8 cellular contexts compared by ENCODE assay signal in the genomic region with DNA sequence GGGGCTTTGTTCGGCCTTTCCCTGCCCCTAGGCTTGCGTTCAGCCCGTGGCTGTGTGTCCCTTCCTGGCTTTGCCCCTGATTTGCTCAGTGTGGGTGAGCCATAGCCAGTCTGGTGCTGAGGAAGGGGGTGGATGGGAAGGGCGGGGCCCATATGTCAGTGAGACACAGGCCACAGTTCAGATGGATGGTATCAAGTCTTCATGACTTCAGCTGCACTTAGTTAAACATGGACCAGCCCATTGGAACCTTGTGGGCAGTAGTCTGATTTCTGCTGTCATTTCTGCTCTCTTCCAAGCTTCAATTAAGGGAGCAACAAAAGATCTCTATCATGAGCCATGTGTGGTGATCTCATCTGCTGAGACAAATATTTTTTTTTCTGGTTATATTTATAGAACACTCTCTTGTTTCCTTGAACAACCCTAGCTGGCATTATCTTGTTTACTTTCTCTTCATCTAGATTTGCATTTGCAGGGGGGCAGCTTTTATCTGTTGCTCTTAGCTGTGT. TPM values are rescaled to one million over a fixed set of nuclear protein-coding genes. Genes with fewer than 3 reads are reported as not detected.
DNase-seq lines count a peak whose midpoint lies in the region; ATAC-seq, FAIRE-seq and TF ChIP-seq lines count a peak whose summit lies in the region.

No MANE protein-coding gene starts in this region.

- no peak overlapping the region for H2AFZ ChIP-seq in SU-DHL-6 (ENCODE audit: low read depth, low read length, severe bottlenecking)

- 0 out of 2 replicates have a peak, but pooled peaks cover 3% of the 10 kb centered on the region for H3F3A ChIP-seq in SU-DHL-6 (ENCODE audit: insufficient read depth)

- H3K27ac ChIP-seq in SU-DHL-6 (ENCODE audit: low read depth, low read length) (peak overlapping the region; percentile 72), small intestine (ENCODE audit: low read depth in 1 of 2, low read length in 1 of 2) (peak overlapping the region; percentile 58 to 79)

- H3K4me2 ChIP-seq in SU-DHL-6 (ENCODE audit: low read depth, low read length, poor library complexity, severe bottlenecking) = peak overlapping the region; percentile 53

- H3K9me2 ChIP-seq in SU-DHL-6 (replicated peaks; ENCODE audit: insufficient read depth, low read length) = no peaks in the 10 kb centered on the region

- DNase-seq in Right ventricle myocardium inferior (ENCODE audit: missing footprints) (no peak), Right ventricle myocardium superior (no peak), glomerular visceral epithelial cell (ENCODE audit: extremely low spot score) (peak; percentile 46), small intestine (peak; percentile 57), NCI-H128 (lab: John Stamatoyannopoulos, UW; ENCODE audit: unreplicated experiment) (no peak)

- H3K4me3 ChIP-seq in SU-DHL-6 (ENCODE audit: insufficient read depth, low read length, poor library complexity, severe bottlenecking) = no peak overlapping the region
- no peak overlapping the region for H3K4me3 ChIP-seq in small intestine (ENCODE audit: low read depth in 1 of 2, low read length in 2 of 2)

- H3K4me1 ChIP-seq in small intestine (ENCODE audit: control insufficient read depth in 2 of 2, insufficient read depth in 1 of 2, low read depth in 1 of 2, low read length in 1 of 2) = peaks cover 0 to 9% of the 10 kb centered on the region in 2 donors

- no peaks in the 10 kb centered on the region for H4K20me1 ChIP-seq in SU-DHL-6 (ENCODE audit: low read depth, low read length)

- no peak for TF ChIP-seq CTCF in SU-DHL-6 (IDR thresholded peaks at IDR 0.05; ENCODE audit: insufficient read depth, low read length, poor library complexity, severe bottlenecking)

- ATAC-seq in Right ventricle myocardium inferior = peak; percentile 40
- no peak for ATAC-seq in Right ventricle myocardium superior (ENCODE audit: poor library complexity)
- no peak for ATAC-seq in HG03457 (IDR thresholded peaks at IDR 0.05; ENCODE audit: unreplicated experiment)
- no peak for ATAC-seq in HG03108 (IDR thresholded peaks at IDR 0.05; ENCODE audit: unreplicated experiment)

- 59 to 71% (median 69%) methylated on average over 4 of the region's 4 CpGs for WGBS in small intestine, 3 donors

- intact Hi-C loops in Right ventricle myocardium inferior (cut with DNase I) = no loop called here
- intact Hi-C loops in Right ventricle myocardium superior (cut with DNase I) = no loop called here

- H3K27me3 ChIP-seq in SU-DHL-6 (ENCODE audit: low read length) (no peaks in the 10 kb centered on the region), small intestine (ENCODE audit: control insufficient read depth in 2 of 2, insufficient read depth in 2 of 2, low read length in 2 of 2) (no peaks in the 10 kb centered on the region)

- peak overlapping the region; percentile 29; the same call in 1 of the 2 replicates for H3K9ac ChIP-seq in SU-DHL-6 (ENCODE audit: low read length)

- no peaks in the 10 kb centered on the region for H3K36me3 ChIP-seq in SU-DHL-6 (ENCODE audit: low read length)
- no peaks in the 10 kb centered on the region for H3K36me3 ChIP-seq in small intestine (ENCODE audit: control insufficient read depth in 2 of 2, insufficient read depth in 2 of 2, low read length in 2 of 2)

- no peaks in the 10 kb centered on the region for H3K79me2 ChIP-seq in SU-DHL-6 (ENCODE audit: insufficient read depth, low read length)

- no peak for FAIRE-seq in small intestine (lab: Jason Lieb, UNC)

- no peaks in the 10 kb centered on the region for H3K9me3 ChIP-seq in SU-DHL-6 (ENCODE audit: insufficient read depth, low read length)
- no peaks in the 10 kb centered on the region for H3K9me3 ChIP-seq in small intestine (ENCODE audit: control insufficient read depth, low read depth)

RNA-seq across cellular contexts. Expression of a gene that starts 21.6 kb away (rescaled TPM):
- total RNA-seq in Right ventricle myocardium inferior (19.4 TPM), Right ventricle myocardium superior (20.3 TPM)
- polyA plus RNA-seq in small intestine = 10 to 100 TPM; 23.2 to 48.0 (median 28.0) TPM

RNA-seq across cellular contexts. Expression of a gene that starts 31.9 kb away (rescaled TPM):
- 85.7 TPM for total RNA-seq in Right ventricle myocardium inferior
- total RNA-seq in Right ventricle myocardium superior = 78.9 TPM
- polyA plus RNA-seq in small intestine = 10 to 100 TPM in 1 of 3 donors, 1 to 10 TPM in 2; 3.2 to 15.3 (median 4.7) TPM

RNA-seq across cellular contexts. Expression of a gene that starts 54.4 kb away (rescaled TPM):
- 243 TPM for total RNA-seq in Right ventricle myocardium inferior
- 247 TPM for total RNA-seq in Right ventricle myocardium superior
- polyA plus RNA-seq in small intestine = 1 to 10 TPM; 4.4 to 5.8 (median 4.6) TPM

Comparison
In these comparisons a context has a peak if more than half of its experiments do, and no peak if none do; other contexts are left out.
1. DNase-seq: peak in glomerular visceral epithelial cell (single experiment) and small intestine (single experiment); none in Right ventricle myocardium inferior (single experiment), Right ventricle myocardium superior (single experiment) and NCI-H128 (single experiment).